8 cellular contexts compared by ENCODE assay signal in genomic region chr10:42782446-42783180, GRCh38. TPM values are rescaled to one million over a fixed set of nuclear protein-coding genes. Genes with fewer than 3 reads are reported as not detected.
DNase-seq lines count a peak whose midpoint lies in the region; ATAC-seq and TF ChIP-seq lines count a peak whose summit lies in the region.

Gene BMS1 (plus strand): TSS chr10:42782795. CDS start chr10:42784395, 1,600 bp downstream.

- H3K79me2 ChIP-seq in PC-9 (ENCODE audit: low read depth) = peaks cover 30% of the 10 kb centered on the region

- H3K4me1 ChIP-seq in PC-9 (replicated peaks; ENCODE audit: insufficient read depth) = peaks cover 14% of the 10 kb centered on the region

- H4K20me1 ChIP-seq in PC-9 (ENCODE audit: insufficient read depth) = peaks cover 3% of the 10 kb centered on the region; the same call in 1 of the 2 replicates

- CTCF ChIA-PET in PC-9 (lab: Charles Lee) = no interaction called here

- intact Hi-C loops in PC-9 (cut with micrococcal nuclease; ENCODE audit: unreplicated experiment) = loop anchor here (1.0 to 2.0 kb wide), 4 partner anchors 20 to 230 kb away; partner anchors contain the start of gene ZNF33B

- TF ChIP-seq CTCF in PC-9 (conservative IDR thresholded peaks at IDR 0.05) (no peak), epithelial cell of proximal tubule (conservative IDR thresholded peaks at IDR 0.05; ENCODE audit: low read depth, low read length) (no peak)

- no peaks in the 10 kb centered on the region for H3F3A ChIP-seq in PC-9 (ENCODE audit: insufficient read depth, low read depth)

- no peaks in the 10 kb centered on the region for H3K27me3 ChIP-seq in PC-9 (ENCODE audit: insufficient read depth, low read depth)

- in situ Hi-C loops in KBM-7 (cut with MboI; ENCODE audit: low pct_unique_long_range_greater_than_20kb, low sequenced_read_pairs) = no loop called here

- POLR2A ChIA-PET in PC-9 (lab: Charles Lee; ENCODE audit: unreplicated experiment) = interaction anchor here (0.5 to 0.7 kb wide), 4 partner anchors 12 to 782 kb away, joined by 3 to 8 read pairs (median 7); no protein-coding TSS in a partner anchor

- TSS peak; percentile 57 for BruUV-seq in PC-9 (replicated peaks; lab: Mats Ljungman, UMichigan)

- peak within 1 kb of the TSS; percentile 96 for H3K4me3 ChIP-seq in PC-9
- H3K4me3 ChIP-seq in epithelial cell of proximal tubule (ENCODE audit: low read depth, low read length) = peak within 1 kb of the TSS; percentile 74

- peaks cover 15% of the 10 kb centered on the region for H3K36me3 ChIP-seq in PC-9 (ENCODE audit: low read depth)

- peak within 1 kb of the TSS; percentile 97 for H3K4me2 ChIP-seq in PC-9

- no peaks in the 10 kb centered on the region for H3K9me3 ChIP-seq in PC-9 (ENCODE audit: insufficient read depth, low read depth)

- H2AFZ ChIP-seq in PC-9 = peak within 1 kb of the TSS; percentile 92

- no peaks in the 10 kb centered on the region for H3K9me2 ChIP-seq in PC-9 (ENCODE audit: insufficient read depth)

- ATAC-seq in GM21723 (IDR thresholded peaks at IDR 0.05; ENCODE audit: unreplicated experiment) = peak; percentile 96

- DNase-seq in DMS53 (lab: John Stamatoyannopoulos, UW) (peak; percentile 98), KBM-7 (peak; percentile 97), PC-9 (peak; percentile 91 to 95), epithelial cell of proximal tubule (ENCODE audit: low read depth) (peak; percentile 86), mucosa of gallbladder (ENCODE audit: low spot score) (peak; percentile 90)
- DNase-seq in activated T-cell treated with anti-CD3 and anti-CD28 coated beads, Interleukin-2, amount 50 U/mL, for 1 hour = peak; percentile 90
- DNase-seq in stimulated activated CD8-positive, alpha-beta memory T cell treated with anti-CD3 and anti-CD28 coated beads, Interleukin-4, amount 100 ng/mL, for 24 hours (ENCODE audit: low read depth) = peak; percentile 77

- H3K27ac ChIP-seq in PC-9 = peak within 1 kb of the TSS; percentile 80

RNA-seq across cellular contexts. Expression of gene BMS1, which starts in this region (rescaled TPM):
- total RNA-seq in PC-9 (2021) = 16.3 and 20.0 TPM in 2 replicates
- total RNA-seq in epithelial cell of proximal tubule = 17.4 and 21.1 TPM in 2 replicates
- total RNA-seq in mucosa of gallbladder = 10.4 TPM

Comparison
In these comparisons a context has a peak if more than half of its experiments do, and no peak if none do; other contexts are left out.
1. Peak in every context shown above with its lines: DNase-seq, ATAC-seq, H3K4me3 ChIP-seq and H3K27ac ChIP-seq.